Comparison of ENCODE assay signal across 8 cellular contexts in genomic region chr1:46549697-46550681, GRCh38. TPM values are rescaled to one million over a fixed set of nuclear protein-coding genes. Genes with fewer than 3 reads are reported as not detected.
A peak's percentile ranks its signal among the peaks of the same experiment; 100 is the strongest.
DNase-seq lines count a peak whose midpoint lies in the region; ATAC-seq and TF ChIP-seq lines count a peak whose summit lies in the region.

No MANE protein-coding gene starts in this region.

- no peaks in the 10 kb centered on the region for H4K20me1 ChIP-seq in DND-41 (ENCODE audit: insufficient read depth, low read length)

- H3K9me3 ChIP-seq in DND-41 (ENCODE audit: insufficient read depth, low read length, severe bottlenecking) = no peaks in the 10 kb centered on the region

- no peak overlapping the region for H3K27ac ChIP-seq in DND-41 (ENCODE audit: low read length)

- H3K36me3 ChIP-seq in DND-41 (ENCODE audit: insufficient read depth, low read length) = no peaks in the 10 kb centered on the region

- no peak overlapping the region for H3K4me2 ChIP-seq in DND-41 (ENCODE audit: insufficient read depth, low read length)

- peak; percentile 62; the same call in 2 of the 3 replicates for ATAC-seq in DND-41 (ENCODE audit: insufficient read depth, low read depth)
- ATAC-seq in omental fat pad (ENCODE audit: low FRiP score) = no peak
- ATAC-seq in HG02870 (IDR thresholded peaks at IDR 0.05; ENCODE audit: unreplicated experiment) = no peak

- DNase-seq in DND-41 (peak; percentile 24), NAMALWA (ENCODE audit: low spot score) (peak; percentile 64), iPS-NIHi7 (ENCODE audit: extremely low spot score) (peak; percentile 39), D341Med (ENCODE audit: low spot score) (no peak), omental fat pad (ENCODE audit: low spot score) (no peak), NOMO-1 treated with DMSO at 0.1 percent for 48 hours (lab: John Stamatoyannopoulos, UW; ENCODE audit: unreplicated experiment) (no peak)
- peak; percentile 67 for DNase-seq in activated CD8-positive, alpha-beta memory T cell treated with anti-CD3 and anti-CD28 coated beads, Interleukin-2, amount 50 U/mL, for 48 hours

- TF ChIP-seq CTCF in DND-41 (IDR thresholded peaks at IDR 0.05; ENCODE audit: borderline replicate concordance, extremely low read depth, low read length, poor library complexity, severe bottlenecking) = no peak
- no peak for TF ChIP-seq CTCF in omental fat pad (IDR thresholded peaks at IDR 0.05)

- H3K9ac ChIP-seq in DND-41 (ENCODE audit: low read depth, low read length) = no peak overlapping the region

- no peak overlapping the region for H2AFZ ChIP-seq in DND-41 (ENCODE audit: low read depth, low read length)

- H3K4me3 ChIP-seq in DND-41 (ENCODE audit: low read depth in 1 of 2, low read length in 2 of 2) = no peak overlapping the region

- H3K79me2 ChIP-seq in DND-41 (ENCODE audit: insufficient read depth, low read length) = no peaks in the 10 kb centered on the region

- peaks cover 13% of the 10 kb centered on the region for H3K27me3 ChIP-seq in DND-41 (ENCODE audit: insufficient read depth, low read length, poor library complexity)

- no peaks in the 10 kb centered on the region; the same call in 1 of the 2 replicates for H3K4me1 ChIP-seq in DND-41 (ENCODE audit: insufficient read depth, low read length)

RNA-seq across cellular contexts. Expression of gene KNCN, which starts 1.5 kb away (rescaled TPM):
- not detected for total RNA-seq in omental fat pad

RNA-seq across cellular contexts. Expression of gene MKNK1, which starts 54.1 kb away (rescaled TPM):
- total RNA-seq in omental fat pad = 10 to 100 TPM; 46.1 to 81.2 (median 67.6) TPM

Comparison
In these comparisons a context has a peak if more than half of its experiments do, and no peak if none do; other contexts are left out.
1. DNase-seq: peak in DND-41 (single experiment), NAMALWA (single experiment), activated CD8-positive, alpha-beta memory T cell treated with anti-CD3 and anti-CD28 coated beads, Interleukin-2, amount 50 U/mL, for 48 hours (single experiment) and iPS-NIHi7 (single experiment); none in D341Med (single experiment), omental fat pad (single experiment) and NOMO-1 treated with DMSO at 0.1 percent for 48 hours (single experiment).